ENCODE assay signal across 14 cellular contexts in the genomic region with DNA sequence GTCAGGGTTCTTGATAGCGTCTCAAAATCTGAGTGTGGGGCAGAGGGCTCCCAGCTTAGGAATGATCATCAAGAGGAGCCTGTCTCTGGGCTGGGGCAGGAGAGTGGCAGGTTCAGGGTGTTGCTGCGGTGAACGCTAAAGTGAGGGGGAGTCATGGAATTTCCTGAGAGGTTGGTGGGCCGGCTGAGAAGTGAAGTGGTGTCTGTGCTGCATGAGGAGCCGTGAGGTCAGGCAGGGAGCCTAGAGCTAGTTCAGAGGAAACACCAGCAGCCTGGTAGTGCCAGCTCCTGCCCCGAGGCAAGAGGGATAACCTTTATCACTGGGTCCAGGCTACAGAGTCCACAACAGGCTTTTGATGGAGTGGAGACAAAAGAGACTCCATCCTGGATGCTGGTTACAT.
DNase-seq lines count a peak whose midpoint lies in the region; ATAC-seq and TF ChIP-seq lines count a peak whose summit lies in the region.
"Had no signal": no experiment of that assay in that cellular context is flagged by ENCODE, and none has a peak within 500 bp of the region (broad histone marks: within the 10 kb centered on the region; RNA-seq: fewer than 3 reads in every experiment).

No MANE protein-coding gene starts in this region.

- H3K27ac Mint-ChIP-seq in activated CD8-positive, alpha-beta memory T cell treated with anti-CD3 and anti-CD28 coated beads, Interleukin-2, amount 10 ng/mL, durations not matched to agents 7 days and 5 days: no peak overlapping the region
- H3K27ac Mint-ChIP-seq in osteocyte (ENCODE audit: unreplicated experiment): no peak overlapping the region
- no peak overlapping the region for H3K27ac Mint-ChIP-seq in activated CD4-positive, alpha-beta memory T cell treated with anti-CD3 and anti-CD28 coated beads, Interleukin-2, amount 10 ng/mL, durations not matched to agents 7 days and 5 days
- H3K27ac Mint-ChIP-seq: CD4-positive, CD25-positive, alpha-beta regulatory T cell had no signal

- H3K27ac ChIP-seq in WERI-Rb-1: peak overlapping the region; percentile 91
- H3K27ac ChIP-seq: 22Rv1, BLaER1, HL-60 had no signal

- TF ChIP-seq CTCF in WERI-Rb-1 (IDR thresholded peaks at IDR 0.05; ENCODE audit: low read depth, low read length) (no peak), lower leg skin (IDR thresholded peaks at IDR 0.05) (no peak), osteocyte (IDR thresholded peaks at IDR 0.05) (no peak)

- TF ChIP-seq POLR2A in lower leg skin (IDR thresholded peaks at IDR 0.05): no peak

- no peaks in the 10 kb centered on the region for H3K27me3 ChIP-seq in WERI-Rb-1 (ENCODE audit: insufficient read depth, low read depth, severe bottlenecking)
- H3K27me3 ChIP-seq: BLaER1 had no signal

- H3K9me3 Mint-ChIP-seq in activated CD8-positive, alpha-beta memory T cell treated with anti-CD3 and anti-CD28 coated beads, Interleukin-2, amount 10 ng/mL, durations not matched to agents 7 days and 5 days (ENCODE audit: low read depth): no peaks in the 10 kb centered on the region
- H3K9me3 Mint-ChIP-seq in osteocyte (ENCODE audit: unreplicated experiment): no peaks in the 10 kb centered on the region
- no peaks in the 10 kb centered on the region for H3K9me3 Mint-ChIP-seq in activated CD4-positive, alpha-beta memory T cell treated with anti-CD3 and anti-CD28 coated beads, Interleukin-2, amount 10 ng/mL, durations not matched to agents 7 days and 5 days

- H3K4me3 ChIP-seq in WERI-Rb-1 (ENCODE audit: low read depth, low read length) (no peak overlapping the region), lower leg skin (ENCODE audit: low read depth, poor library complexity, severe bottlenecking) (no peak overlapping the region)
- H3K4me3 ChIP-seq: BLaER1 had no signal

- ATAC-seq in activated CD8-positive, alpha-beta memory T cell treated with anti-CD3 and anti-CD28 coated beads, Interleukin-2, amount 10 ng/mL, durations not matched to agents 7 days and 5 days: no peak

- no peak overlapping the region for H3K4me3 Mint-ChIP-seq in activated CD8-positive, alpha-beta memory T cell treated with anti-CD3 and anti-CD28 coated beads, Interleukin-2, amount 10 ng/mL, durations not matched to agents 7 days and 5 days
- no peak overlapping the region for H3K4me3 Mint-ChIP-seq in osteocyte (ENCODE audit: unreplicated experiment)
- no peak overlapping the region for H3K4me3 Mint-ChIP-seq in activated CD4-positive, alpha-beta memory T cell treated with anti-CD3 and anti-CD28 coated beads, Interleukin-2, amount 10 ng/mL, durations not matched to agents 7 days and 5 days
- H3K4me3 Mint-ChIP-seq: CD4-positive, CD25-positive, alpha-beta regulatory T cell had no signal

- no peaks in the 10 kb centered on the region for H3K36me3 Mint-ChIP-seq in activated CD8-positive, alpha-beta memory T cell treated with anti-CD3 and anti-CD28 coated beads, Interleukin-2, amount 10 ng/mL, durations not matched to agents 7 days and 5 days
- no peaks in the 10 kb centered on the region for H3K36me3 Mint-ChIP-seq in osteocyte (ENCODE audit: unreplicated experiment)
- H3K36me3 Mint-ChIP-seq in activated CD4-positive, alpha-beta memory T cell treated with anti-CD3 and anti-CD28 coated beads, Interleukin-2, amount 10 ng/mL, durations not matched to agents 7 days and 5 days (ENCODE audit: low read depth): no peaks in the 10 kb centered on the region
- H3K36me3 Mint-ChIP-seq: CD4-positive, CD25-positive, alpha-beta regulatory T cell had no signal

- intact Hi-C loops in lower leg skin (cut with DNase I; ENCODE audit: low total_unique reads): no loop called here

- no peaks in the 10 kb centered on the region for H3K4me1 Mint-ChIP-seq in activated CD8-positive, alpha-beta memory T cell treated with anti-CD3 and anti-CD28 coated beads, Interleukin-2, amount 10 ng/mL, durations not matched to agents 7 days and 5 days
- H3K4me1 Mint-ChIP-seq in osteocyte (ENCODE audit: unreplicated experiment): no peaks in the 10 kb centered on the region
- no peaks in the 10 kb centered on the region for H3K4me1 Mint-ChIP-seq in activated CD4-positive, alpha-beta memory T cell treated with anti-CD3 and anti-CD28 coated beads, Interleukin-2, amount 10 ng/mL, durations not matched to agents 7 days and 5 days
- H3K4me1 Mint-ChIP-seq: CD4-positive, CD25-positive, alpha-beta regulatory T cell had no signal

- no peaks in the 10 kb centered on the region for H3K36me3 ChIP-seq in WERI-Rb-1
- H3K36me3 ChIP-seq: BLaER1 had no signal

- POLR2A ChIA-PET in activated CD4-positive, alpha-beta memory T cell treated with anti-CD3 and anti-CD28 coated beads, Interleukin-2, amount 10 ng/mL, durations not matched to agents 7 days and 5 days (lab: Charles Lee): no interaction called here

- H3K9me3 ChIP-seq in WERI-Rb-1 (ENCODE audit: severe bottlenecking): peaks cover 2% of the 10 kb centered on the region

- DNase-seq in activated CD8-positive, alpha-beta memory T cell treated with anti-CD3 and anti-CD28 coated beads, Interleukin-2, amount 10 ng/mL, durations not matched to agents 7 days and 5 days: peak; percentile 27
- DNase-seq in activated CD8-positive, alpha-beta memory T cell treated with anti-CD3 and anti-CD28 coated beads, Interleukin-2, amount 50 U/mL, for 4 hours: no peak
- DNase-seq in WERI-Rb-1 (no peak), lower leg skin (ENCODE audit: low spot score in 2 of 2) (peak; percentile 4 to 67), osteocyte (ENCODE audit: extremely low spot score, unreplicated experiment) (peak; percentile 66), DMS 273 (lab: John Stamatoyannopoulos, UW; ENCODE audit: unreplicated experiment) (no peak), SKM-1 (lab: John Stamatoyannopoulos, UW; ENCODE audit: unreplicated experiment) (no peak)
- no peak for DNase-seq in activated CD4-positive, alpha-beta memory T cell treated with anti-CD3 and anti-CD28 coated beads, Interleukin-2, amount 10 ng/mL, durations not matched to agents 7 days and 5 days
- DNase-seq: CD4-positive, CD25-positive, alpha-beta regulatory T cell; DMS 273 treated with DMSO at 0.1 percent for 48 hours; H7 had no signal

- 82 to 83% methylated on average over 6 of the region's 6 CpGs for WGBS in lower leg skin, 2 donors

- peaks cover 10% of the 10 kb centered on the region for H3K27me3 Mint-ChIP-seq in activated CD8-positive, alpha-beta memory T cell treated with anti-CD3 and anti-CD28 coated beads, Interleukin-2, amount 10 ng/mL, durations not matched to agents 7 days and 5 days
- H3K27me3 Mint-ChIP-seq in osteocyte (ENCODE audit: unreplicated experiment): peaks cover 26% of the 10 kb centered on the region
- peaks cover 15% of the 10 kb centered on the region for H3K27me3 Mint-ChIP-seq in activated CD4-positive, alpha-beta memory T cell treated with anti-CD3 and anti-CD28 coated beads, Interleukin-2, amount 10 ng/mL, durations not matched to agents 7 days and 5 days

- CTCF ChIA-PET in activated CD8-positive, alpha-beta memory T cell treated with anti-CD3 and anti-CD28 coated beads, Interleukin-2, amount 10 ng/mL, durations not matched to agents 7 days and 5 days (lab: Charles Lee): no interaction called here
- CTCF ChIA-PET in activated CD4-positive, alpha-beta memory T cell treated with anti-CD3 and anti-CD28 coated beads, Interleukin-2, amount 10 ng/mL, durations not matched to agents 7 days and 5 days (lab: Charles Lee): no interaction called here

Comparison
In these comparisons a context has a peak if more than half of its experiments do, and no peak if none do; other contexts are left out.
1. DNase-seq: peak in activated CD8-positive, alpha-beta memory T cell treated with anti-CD3 and anti-CD28 coated beads, Interleukin-2, amount 10 ng/mL, durations not matched to agents 7 days and 5 days (single experiment), lower leg skin (2 of 2) and osteocyte (single experiment); none in activated CD8-positive, alpha-beta memory T cell treated with anti-CD3 and anti-CD28 coated beads, Interleukin-2, amount 50 U/mL, for 4 hours (single experiment), WERI-Rb-1 (single experiment), DMS 273 (single experiment), SKM-1 (single experiment) and activated CD4-positive, alpha-beta memory T cell treated with anti-CD3 and anti-CD28 coated beads, Interleukin-2, amount 10 ng/mL, durations not matched to agents 7 days and 5 days (single experiment).